In the genomic region with DNA sequence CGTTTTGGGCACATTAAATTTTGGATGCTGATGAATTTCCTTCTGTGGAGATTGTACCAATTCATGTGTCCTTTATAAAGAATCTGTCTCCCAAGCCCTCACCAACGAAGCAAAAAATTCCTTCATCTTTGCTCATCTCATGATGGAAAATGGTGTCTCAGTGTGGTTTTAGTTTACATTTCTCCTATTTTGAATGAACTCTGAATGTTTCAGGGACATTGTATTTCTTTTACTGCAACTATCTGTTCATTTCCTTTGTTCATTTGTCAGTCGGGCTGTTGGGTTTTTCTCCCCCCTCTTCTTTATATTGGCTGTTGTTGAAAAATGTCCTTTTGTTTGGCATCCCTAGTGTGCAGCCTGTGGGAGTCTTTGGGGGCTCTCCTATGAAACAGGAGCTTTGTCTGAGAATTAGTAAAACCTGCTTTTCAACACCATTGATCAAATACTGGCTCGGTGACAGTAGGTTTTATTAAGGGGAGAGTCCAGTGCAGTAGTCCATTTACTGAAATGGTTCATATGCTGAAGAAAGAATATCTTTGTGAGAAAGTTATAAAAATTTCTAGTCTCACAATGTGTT, we compare ENCODE assay signal across 21 cellular contexts.
DNase-seq lines count a peak whose midpoint lies in the region; ATAC-seq, FAIRE-seq and TF ChIP-seq lines count a peak whose summit lies in the region.
"Had no signal": no experiment of that assay in that cellular context is flagged by ENCODE, and none has a peak within 500 bp of the region (broad histone marks: within the 10 kb centered on the region; RNA-seq: fewer than 3 reads in every experiment).

No MANE protein-coding gene starts in this region.

- DNase-seq in astrocyte (ENCODE audit: low read depth) (peak; percentile 62), globus pallidus (ENCODE audit: low spot score) (peak; percentile 70), pancreas (peak in 1 of 6 donors; percentile 23), NCI-H82 treated with DMSO at 0.1 percent for 48 hours (lab: John Stamatoyannopoulos, UW; ENCODE audit: unreplicated experiment) (no peak), osteocyte (ENCODE audit: extremely low spot score, unreplicated experiment) (no peak), breast epithelium (ENCODE audit: low spot score in 2 of 2) (no peak)
- DNase-seq: ACHN, DMS79, Kasumi-1, MG63, NCI-H1092 treated with DMSO at 0.1 percent for 48 hours, NCI-H146, NCI-H2029 treated with DMSO at 0.1 percent for 48 hours, NCI-H2171, NCI-H446, NCI-H69, OCI-M1, Right ventricle myocardium superior had no signal

- H3K9ac ChIP-seq in astrocyte (ENCODE audit: low read length): no peak overlapping the region

- H3K4me3 Mint-ChIP-seq in astrocyte (ENCODE audit: unreplicated experiment) (no peak overlapping the region), osteocyte (ENCODE audit: unreplicated experiment) (no peak overlapping the region)
- H3K4me3 Mint-ChIP-seq: CD14-positive monocyte had no signal

- H3K27me3 ChIP-seq in astrocyte (ENCODE audit: insufficient read depth, low read length) (peaks cover 8% of the 10 kb centered on the region), pancreas (no peaks in the 10 kb centered on the region), breast epithelium (no peaks in the 10 kb centered on the region)
- H3K27me3 ChIP-seq: MG63 had no signal

- FAIRE-seq in astrocyte (lab: Jason Lieb, UNC) (peak; percentile 58), pancreas (lab: Jason Lieb, UNC) (no peak)

- H3K4me3 ChIP-seq in astrocyte (ENCODE audit: insufficient read depth, low read depth, low read length) (no peak overlapping the region), pancreas (no peak overlapping the region), breast epithelium (no peak overlapping the region)
- H3K4me3 ChIP-seq: HAP-1, MG63 had no signal

- H3K27me3 Mint-ChIP-seq in astrocyte (ENCODE audit: low read depth, unreplicated experiment) (peaks cover 10% of the 10 kb centered on the region), osteocyte (ENCODE audit: unreplicated experiment) (peaks cover 20% of the 10 kb centered on the region)

- H3K4me1 ChIP-seq in astrocyte (ENCODE audit: insufficient read depth, low read length): no peaks in the 10 kb centered on the region
- H3K4me1 ChIP-seq in pancreas: peaks cover 0 to 6% (median 3%) of the 10 kb centered on the region in 3 donors
- H3K4me1 ChIP-seq in breast epithelium: peaks cover 0 to 3% of the 10 kb centered on the region in 2 donors
- H3K4me1 ChIP-seq: HAP-1 had no signal

- H3K4me1 Mint-ChIP-seq in astrocyte (ENCODE audit: low read depth, unreplicated experiment): peaks cover 23% of the 10 kb centered on the region
- peaks cover under 1% of the 10 kb centered on the region for H3K4me1 Mint-ChIP-seq in osteocyte (ENCODE audit: unreplicated experiment)
- H3K4me1 Mint-ChIP-seq: CD14-positive monocyte had no signal

- no peak overlapping the region for H2AFZ ChIP-seq in astrocyte (ENCODE audit: low read depth, low read length)

- no peaks in the 10 kb centered on the region for H3K79me2 ChIP-seq in astrocyte (ENCODE audit: insufficient read depth, low read length)

- no peaks in the 10 kb centered on the region for H3K9me3 Mint-ChIP-seq in astrocyte (ENCODE audit: unreplicated experiment)
- H3K9me3 Mint-ChIP-seq in osteocyte (ENCODE audit: unreplicated experiment): no peaks in the 10 kb centered on the region
- H3K9me3 Mint-ChIP-seq: CD14-positive monocyte had no signal

- intact Hi-C loops in pancreas (cut with DNase I): no loop called here
- intact Hi-C loops in breast epithelium (cut with DNase I; ENCODE audit: low total_unique reads): loop anchor here (1.0 kb wide), 1 partner anchor 11 kb away; no protein-coding TSS in a partner anchor

- TF ChIP-seq CTCF in astrocyte (IDR thresholded peaks at IDR 0.05; ENCODE audit: insufficient read depth, low read depth, low read length) (no peak), pancreas (IDR thresholded peaks at IDR 0.05) (no peak), osteocyte (IDR thresholded peaks at IDR 0.05) (no peak), breast epithelium (IDR thresholded peaks at IDR 0.05) (no peak)

- H3K36me3 ChIP-seq in astrocyte (ENCODE audit: insufficient read depth, low read length): no peaks in the 10 kb centered on the region
- no peaks in the 10 kb centered on the region for H3K36me3 ChIP-seq in pancreas
- H3K36me3 ChIP-seq in breast epithelium: no peaks in the 10 kb centered on the region
- H3K36me3 ChIP-seq: HAP-1, MG63 had no signal

- H3K9me3 ChIP-seq in astrocyte (ENCODE audit: insufficient read depth, low read depth, low read length) (no peaks in the 10 kb centered on the region), pancreas (no peaks in the 10 kb centered on the region), breast epithelium (no peaks in the 10 kb centered on the region)
- H3K9me3 ChIP-seq: HAP-1, MG63 had no signal

- no peak overlapping the region for H3K4me2 ChIP-seq in astrocyte (ENCODE audit: low read length)

- H3K27ac Mint-ChIP-seq in astrocyte (ENCODE audit: unreplicated experiment) (peak overlapping the region; percentile 48), osteocyte (ENCODE audit: unreplicated experiment) (no peak overlapping the region)
- H3K27ac Mint-ChIP-seq: CD14-positive monocyte had no signal

- peak; percentile 17 to 78 (median 53) for ATAC-seq in pancreas
- no peak for ATAC-seq in HG02938 (IDR thresholded peaks at IDR 0.05; ENCODE audit: unreplicated experiment)

- TF ChIP-seq POLR2A in breast epithelium (IDR thresholded peaks at IDR 0.05): no peak

- no peaks in the 10 kb centered on the region for H4K20me1 ChIP-seq in astrocyte (ENCODE audit: insufficient read depth, low read length)

- whole genome bisulfite sequencing in pancreas, 2 donors: 31 to 33% methylated on average over 4 of the region's 4 CpGs

- H3K27ac ChIP-seq in astrocyte (ENCODE audit: low read depth, low read length): no peak overlapping the region
- H3K27ac ChIP-seq in pancreas: peak overlapping the region in 3 of 4 donors; percentile 27 to 49 (median 44)
- no peak overlapping the region for H3K27ac ChIP-seq in breast epithelium

- H3K36me3 Mint-ChIP-seq in astrocyte (ENCODE audit: low read depth, unreplicated experiment) (peaks cover 31% of the 10 kb centered on the region), osteocyte (ENCODE audit: unreplicated experiment) (no peaks in the 10 kb centered on the region)
- H3K36me3 Mint-ChIP-seq: CD14-positive monocyte had no signal

Comparison
In these comparisons a context has a peak if more than half of its experiments do, and no peak if none do; other contexts are left out.
1. DNase-seq: peak in astrocyte (single experiment) and globus pallidus (single experiment); none in NCI-H82 treated with DMSO at 0.1 percent for 48 hours (single experiment), osteocyte (single experiment) and breast epithelium (0 of 2).
2. H3K27ac ChIP-seq: peak in pancreas (3 of 4); none in astrocyte (single experiment) and breast epithelium (0 of 2).